ENCODE assay signal across 25 cellular contexts in the genomic region with DNA sequence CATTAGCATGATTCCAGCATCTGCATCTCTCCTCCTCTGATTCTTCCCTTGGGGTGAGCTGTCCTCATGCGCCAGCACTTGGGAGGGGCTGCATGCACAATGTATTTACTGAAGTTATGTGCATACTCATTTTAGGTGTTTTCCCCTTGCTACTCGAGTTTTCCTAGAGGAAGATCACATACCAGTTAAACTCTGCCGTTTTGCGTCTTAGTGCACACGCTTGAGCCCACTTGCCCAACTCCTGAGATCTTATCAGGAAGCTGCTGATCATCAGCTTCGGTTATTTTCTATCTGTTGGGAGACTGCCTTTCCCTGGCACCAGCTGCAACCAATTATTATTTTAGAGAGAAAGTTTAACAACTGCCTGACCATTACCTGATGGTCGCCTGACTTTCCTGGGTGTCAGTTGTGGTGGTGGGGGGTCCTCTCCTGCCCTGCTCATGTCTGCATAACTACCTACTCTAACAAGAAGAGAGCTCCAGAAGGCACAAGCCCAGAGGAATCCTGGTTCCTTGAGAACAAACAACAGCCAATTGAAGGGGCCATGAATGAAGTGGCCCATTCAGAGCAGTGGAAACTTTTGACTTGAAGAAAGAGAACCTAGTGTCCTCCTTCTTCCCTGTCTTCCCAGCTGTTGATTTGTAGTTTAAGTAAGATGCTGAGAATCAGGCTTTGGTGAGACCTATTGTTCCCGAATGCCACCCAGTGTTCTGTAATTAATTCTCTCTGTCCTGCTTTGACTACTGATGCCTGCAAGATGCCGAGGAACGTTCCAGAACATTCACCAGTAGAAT.
DNase-seq lines count a peak whose midpoint lies in the region; ATAC-seq and TF ChIP-seq lines count a peak whose summit lies in the region.
"Had no signal": no experiment of that assay in that cellular context is flagged by ENCODE, and none has a peak within 500 bp of the region (broad histone marks: within the 10 kb centered on the region; RNA-seq: fewer than 3 reads in every experiment).

No MANE protein-coding gene starts in this region.

- H3K9me3 Mint-ChIP-seq in CD4-positive, alpha-beta T cell: peaks cover 2% of the 10 kb centered on the region

- peaks cover 45% of the 10 kb centered on the region for H3K79me1 ChIP-seq in trophoblast cell (ENCODE audit: low read length)

- H4K91ac ChIP-seq in trophoblast cell (ENCODE audit: low read depth, low read length): peak overlapping the region; percentile 89

- H3K4me3 ChIP-seq in SJSA1 (no peak overlapping the region), trophoblast cell (ENCODE audit: low read depth, low read length) (no peak overlapping the region)
- H3K4me3 ChIP-seq: BLaER1, GM23338, HAP-1, SJCRH30 had no signal

- peak overlapping the region; percentile 77 for H4K8ac ChIP-seq in trophoblast cell (ENCODE audit: low read depth, low read length)

- no peak for DNase-seq in CD4-positive, alpha-beta T cell
- peak in 1 of 2 experiments; percentile 58 for DNase-seq in SJSA1 (ENCODE audit: low read depth in 1 of 2, low spot score in 2 of 2)
- peak; percentile 29 for DNase-seq in islet precursor cell
- peak; percentile 62 to 86 for DNase-seq in trophoblast cell
- DNase-seq in NCI-H526 treated with DMSO at 0.1 percent for 48 hours (lab: John Stamatoyannopoulos, UW): no peak
- no peak for DNase-seq in activated CD4-positive, CD25-positive, alpha-beta regulatory T cell (lab: John Stamatoyannopoulos, UW)
- DNase-seq: Caco-2, DMS 273 treated with DMSO at 0.1 percent for 48 hours, KBM-7, MM.1S, NCI-H1048, NCI-H1417 treated with DMSO at 0.1 percent for 48 hours, NCI-H187 treated with DMSO at 0.1 percent for 48 hours, NCI-H2227 treated with DMSO at 0.1 percent for 48 hours, NCI-H510A, NCI-H748 treated with DMSO at 0.1 percent for 48 hours had no signal

- CTCF ChIA-PET in CD4-positive, alpha-beta T cell (lab: Charles Lee): interaction anchor here (1.1 kb wide), 1 partner anchor 27 kb away, joined by 3 read pairs; no protein-coding TSS in a partner anchor

- H3K4me1 Mint-ChIP-seq in CD4-positive, alpha-beta T cell (ENCODE audit: low read depth): peaks cover 48% of the 10 kb centered on the region
- H3K4me1 Mint-ChIP-seq: GM23338 had no signal

- H3K23ac ChIP-seq in trophoblast cell (ENCODE audit: low read length): no peak overlapping the region

- peaks cover 61% of the 10 kb centered on the region for H3K4me1 ChIP-seq in SJSA1 (replicated peaks)
- H3K4me1 ChIP-seq in trophoblast cell (ENCODE audit: control insufficient read depth in 1 of 2, insufficient read depth in 2 of 2, low read length in 2 of 2): peaks cover 29 to 33% of the 10 kb centered on the region in 2 experiments
- H3K4me1 ChIP-seq: Caco-2, HAP-1, SJCRH30 had no signal

- peak overlapping the region; percentile 45 for H2AK5ac ChIP-seq in trophoblast cell (ENCODE audit: low read length)

- no peak overlapping the region for H3K9ac ChIP-seq in trophoblast cell (ENCODE audit: low read length)
- H3K9ac ChIP-seq: BLaER1 had no signal

- no peaks in the 10 kb centered on the region for H3K36me3 Mint-ChIP-seq in CD4-positive, alpha-beta T cell (ENCODE audit: low read depth)
- H3K36me3 Mint-ChIP-seq: CD4-positive, alpha-beta memory T cell had no signal

- peak overlapping the region; percentile 92 for H3K18ac ChIP-seq in trophoblast cell (ENCODE audit: low read length)

- H3K27ac Mint-ChIP-seq in CD4-positive, alpha-beta T cell: peak overlapping the region; percentile 82
- H3K27ac Mint-ChIP-seq: GM23338 had no signal

- peak overlapping the region; percentile 90 for H2BK12ac ChIP-seq in trophoblast cell (ENCODE audit: low read length)

- peak overlapping the region; percentile 2 for H3K4ac ChIP-seq in trophoblast cell (ENCODE audit: low read depth, low read length)

- H3K36me3 ChIP-seq in SJSA1 (no peaks in the 10 kb centered on the region), trophoblast cell (ENCODE audit: control insufficient read depth in 1 of 2, insufficient read depth in 2 of 2, low read length in 2 of 2) (no peaks in the 10 kb centered on the region)
- H3K36me3 ChIP-seq: BLaER1, HAP-1, SJCRH30 had no signal

- WGBS in trophoblast cell (ENCODE audit: extremely low coverage, insufficient coverage, insufficient read length): no CpG with 5 or more reads among the region's 10 CpGs

- peak overlapping the region; percentile 69 for H3K14ac ChIP-seq in trophoblast cell (ENCODE audit: low read length)

- H3K27me3 Mint-ChIP-seq in CD4-positive, alpha-beta T cell: no peaks in the 10 kb centered on the region
- H3K27me3 Mint-ChIP-seq: CD4-positive, alpha-beta memory T cell had no signal

- peaks cover 2% of the 10 kb centered on the region for H3K79me2 ChIP-seq in trophoblast cell (ENCODE audit: control insufficient read depth, insufficient read depth, low read length, poor library complexity)

- intact Hi-C loops in CD4-positive, alpha-beta T cell (cut with DNase I, micrococcal nuclease): loop anchor here in 1 of 2 experiments (1.0 kb wide), 1 partner anchor 8 kb away; no protein-coding TSS in a partner anchor

- H3K9me3 ChIP-seq in CD4-positive, alpha-beta T cell (ENCODE audit: control insufficient read depth, low read length): no peaks in the 10 kb centered on the region
- peaks cover 3% of the 10 kb centered on the region; the same call in 1 of the 2 replicates for H3K9me3 ChIP-seq in SJSA1 (replicated peaks)
- peaks cover 3% of the 10 kb centered on the region for H3K9me3 ChIP-seq in trophoblast cell (ENCODE audit: insufficient read depth, low read depth, low read length)

- POLR2A ChIA-PET in CD4-positive, alpha-beta T cell (lab: Charles Lee): no interaction called here

- ATAC-seq in CD4-positive, alpha-beta T cell (ENCODE audit: poor library complexity): no peak
- no peak for ATAC-seq in GM19023 (IDR thresholded peaks at IDR 0.05; ENCODE audit: unreplicated experiment)
- ATAC-seq: GM23338, HepG2, Panc1 had no signal

- no peak for TF ChIP-seq CTCF in CD4-positive, alpha-beta T cell (IDR thresholded peaks at IDR 0.05)

- peak overlapping the region; percentile 99 for H2BK120ac ChIP-seq in trophoblast cell (ENCODE audit: insufficient read depth, low read length, poor library complexity)

- no peak overlapping the region for H3K27ac ChIP-seq in CD4-positive, alpha-beta T cell (ENCODE audit: low read depth, low read length)
- H3K27ac ChIP-seq in SJSA1: peak overlapping the region; percentile 62
- peak overlapping the region; percentile 98 for H3K27ac ChIP-seq in trophoblast cell (ENCODE audit: low read depth, low read length)
- H3K27ac ChIP-seq: BLaER1, HL-60, SJCRH30 had no signal

- H2AFZ ChIP-seq in trophoblast cell (ENCODE audit: insufficient read depth, low read length, poor library complexity): no peak overlapping the region
- H2AFZ ChIP-seq: GM23338 had no signal

- no peak overlapping the region for H3K4me3 Mint-ChIP-seq in CD4-positive, alpha-beta T cell
- H3K4me3 Mint-ChIP-seq: GM23338 had no signal

- H2BK5ac ChIP-seq in trophoblast cell (ENCODE audit: low read depth, low read length, poor library complexity): peak overlapping the region; percentile 68

- H4K12ac ChIP-seq in trophoblast cell (ENCODE audit: low read depth, low read length): no peak overlapping the region

- no peaks in the 10 kb centered on the region for H3K27me3 ChIP-seq in CD4-positive, alpha-beta T cell (ENCODE audit: control insufficient read depth, insufficient read depth, low read length)
- H3K27me3 ChIP-seq in SJSA1 (replicated peaks): no peaks in the 10 kb centered on the region
- no peaks in the 10 kb centered on the region for H3K27me3 ChIP-seq in trophoblast cell (ENCODE audit: insufficient read depth, low read length)
- H3K27me3 ChIP-seq: BLaER1, SJCRH30 had no signal

- H3K4me2 ChIP-seq in trophoblast cell (ENCODE audit: low read length): peak overlapping the region; percentile 23
- H3K4me2 ChIP-seq: BLaER1, GM23338 had no signal

Comparison
In these comparisons a context has a peak if more than half of its experiments do, and no peak if none do; other contexts are left out.
1. DNase-seq: peak in islet precursor cell (single experiment) and trophoblast cell (2 of 2); none in CD4-positive, alpha-beta T cell (0 of 10), NCI-H526 treated with DMSO at 0.1 percent for 48 hours (single experiment) and activated CD4-positive, CD25-positive, alpha-beta regulatory T cell (0 of 4).